Comparison of ENCODE assay signal across 8 cellular contexts in genomic region chr14:24136684-24137528, GRCh38. TPM values are rescaled to one million over a fixed set of nuclear protein-coding genes. Genes with fewer than 3 reads are reported as not detected.
A peak's percentile ranks its signal among the peaks of the same experiment; 100 is the strongest.
DNase-seq lines count a peak whose midpoint lies in the region; ATAC-seq and TF ChIP-seq lines count a peak whose summit lies in the region.

No MANE protein-coding gene starts in this region.

- H3K27me3 Mint-ChIP-seq in natural killer cell (ENCODE audit: low read depth in 2 of 2): no peaks in the 10 kb centered on the region

- H3K27ac Mint-ChIP-seq in natural killer cell: peak overlapping the region; percentile 91 to 94

- no peak for TF ChIP-seq CTCF in LNCaP clone FGC (IDR thresholded peaks at IDR 0.05; ENCODE audit: control insufficient read depth, extremely low read depth, insufficient read depth)
- no peak for TF ChIP-seq CTCF in natural killer cell (IDR thresholded peaks at IDR 0.05)

- no peaks in the 10 kb centered on the region for H3K9me3 ChIP-seq in BLaER1 treated with 17β-estradiol and CSF1 and Interleukin-3, amounts not matched to agents 10 nM and 100 nM (replicated peaks in 1 of 11)

- DNase-seq in LNCaP clone FGC (ENCODE audit: low read depth) (no peak), natural killer cell (no peak), DMS153 (lab: John Stamatoyannopoulos, UW) (no peak), AG08396 (ENCODE audit: low spot score) (no peak), GM03348 (ENCODE audit: low spot score) (no peak)

- peak overlapping the region; percentile 83 to 100 (median 96) for H3K4me3 ChIP-seq in BLaER1 treated with 17β-estradiol and CSF1 and Interleukin-3, amounts not matched to agents 10 nM and 100 nM
- H3K4me3 ChIP-seq in LNCaP clone FGC (ENCODE audit: low read depth, low read length): peak overlapping the region; percentile 77

- peaks cover 0 to 49% (median 34%) of the 10 kb centered on the region in 11 experiments; a peak in 17 of 22 replicates for H4K20me1 ChIP-seq in BLaER1 treated with 17β-estradiol and CSF1 and Interleukin-3, amounts not matched to agents 10 nM and 100 nM

- peaks cover 43 to 54% (median 47%) of the 10 kb centered on the region in 10 experiments for H3K4me1 ChIP-seq in BLaER1 treated with 17β-estradiol and CSF1 and Interleukin-3, amounts not matched to agents 10 nM and 100 nM

- H3K4me3 Mint-ChIP-seq in natural killer cell: peak overlapping the region; percentile 97

- peak overlapping the region; percentile 85 to 99 (median 97) for H3K4me2 ChIP-seq in BLaER1 treated with 17β-estradiol and CSF1 and Interleukin-3, amounts not matched to agents 10 nM and 100 nM

- H3K36me3 Mint-ChIP-seq in natural killer cell: no peaks in the 10 kb centered on the region

- peaks cover 39 to 46% of the 10 kb centered on the region in 2 donors for H3K4me1 Mint-ChIP-seq in natural killer cell

- peak overlapping the region; percentile 82 to 96 (median 92); a peak in 21 of 22 replicates for H3K27ac ChIP-seq in BLaER1 treated with 17β-estradiol and CSF1 and Interleukin-3, amounts not matched to agents 10 nM and 100 nM
- peak overlapping the region; percentile 94 for H3K27ac ChIP-seq in cingulate gyrus (ENCODE audit: low read depth, low read length)

- H3K9ac ChIP-seq in BLaER1 treated with 17β-estradiol and CSF1 and Interleukin-3, amounts not matched to agents 10 nM and 100 nM: peak overlapping the region; percentile 93 to 98 (median 96)

- no peaks in the 10 kb centered on the region for H3K9me3 Mint-ChIP-seq in natural killer cell

- intact Hi-C loops in natural killer cell (cut with micrococcal nuclease): loop anchor here (1.0 to 10.0 kb wide), 3 partner anchors 10 to 1212 kb away; partner anchors contain the start of genes DCAF11, NRL, PRMT5 and RNF31

- no peaks in the 10 kb centered on the region for H3K27me3 ChIP-seq in BLaER1 treated with 17β-estradiol and CSF1 and Interleukin-3, amounts not matched to agents 10 nM and 100 nM

- ATAC-seq in natural killer cell (no peak), GM18867 (IDR thresholded peaks at IDR 0.05; ENCODE audit: unreplicated experiment) (no peak)

- peaks cover 25 to 32% (median 27%) of the 10 kb centered on the region in 11 experiments for H3K36me3 ChIP-seq in BLaER1 treated with 17β-estradiol and CSF1 and Interleukin-3, amounts not matched to agents 10 nM and 100 nM

RNA-seq across cellular contexts. Expression of gene PSME1, which starts 0.9 kb away (rescaled TPM):
- total RNA-seq in natural killer cell: 100 to 1,000 TPM; 315 to 345 (median 318) TPM

RNA-seq across cellular contexts. Expression of gene EMC9, which starts 4.5 kb away (rescaled TPM):
- 10 to 100 TPM in 2 of 3 donors, 1 to 10 TPM in 1; 9.3 to 12.3 (median 12.0) TPM for total RNA-seq in natural killer cell

RNA-seq across cellular contexts. Expression of gene FITM1, which starts 6.4 kb away (rescaled TPM):
- 1 to 10 TPM in 2 of 3 donors, under 1 TPM in 1; 0.80 to 2.8 (median 2.3) TPM for total RNA-seq in natural killer cell

RNA-seq across cellular contexts. Expression of gene PSME2, which starts 9.5 kb away (rescaled TPM):
- total RNA-seq in natural killer cell: 100 to 1,000 TPM; 193 to 237 (median 234) TPM

RNA-seq across cellular contexts. Expression of gene RNF31, which starts 10.4 kb away (rescaled TPM):
- 100 to 1,000 TPM in 2 of 3 donors, 10 to 100 TPM in 1; 96.9 to 134 (median 125) TPM for total RNA-seq in natural killer cell
